12 cellular contexts compared by ENCODE assay signal in genomic region chr4:1767058-1767769, GRCh38. TPM values are rescaled to one million over a fixed set of nuclear protein-coding genes. Genes with fewer than 3 reads are reported as not detected.
DNase-seq lines count a peak whose midpoint lies in the region; ATAC-seq and TF ChIP-seq lines count a peak whose summit lies in the region.
"Had no signal": no experiment of that assay in that cellular context is flagged by ENCODE, and none has a peak within 500 bp of the region (broad histone marks: within the 10 kb centered on the region; RNA-seq: fewer than 3 reads in every experiment).

No MANE protein-coding gene starts in this region.

- peaks cover 10% of the 10 kb centered on the region for H3K4me1 ChIP-seq in testis

- H3K27me3 ChIP-seq in testis: no peaks in the 10 kb centered on the region

- peaks cover 13% of the 10 kb centered on the region for H3K4me1 Mint-ChIP-seq in activated T-cell treated with anti-CD3 and anti-CD28 coated beads, Interleukin-2, amount 50 U/mL, for 72 hours (ENCODE audit: low read depth)

- no peak overlapping the region for H3K27ac ChIP-seq in testis
- H3K27ac ChIP-seq: 22Rv1 had no signal

- H3K4me3 ChIP-seq in iPS-18c (ENCODE audit: insufficient read depth, low read depth, low read length) (peak overlapping the region; percentile 21; the same call in 1 of the 2 replicates), testis (peak overlapping the region; percentile 41 to 47)

- H3K27me3 Mint-ChIP-seq in activated T-cell treated with anti-CD3 and anti-CD28 coated beads, Interleukin-2, amount 50 U/mL, for 72 hours (ENCODE audit: low read depth): peaks cover 5% of the 10 kb centered on the region

- ATAC-seq in activated T-cell treated with anti-CD3 and anti-CD28 coated beads, Interleukin-2, amount 50 U/mL, for 72 hours (replicated peaks in 1 of 2): peak; percentile 11 to 20
- ATAC-seq in HG03175 (IDR thresholded peaks at IDR 0.05; ENCODE audit: unreplicated experiment): no peak

- no peak overlapping the region for H3K4me3 Mint-ChIP-seq in activated T-cell treated with anti-CD3 and anti-CD28 coated beads, Interleukin-2, amount 50 U/mL, for 72 hours

- peak; percentile 63 for DNase-seq in DMS 273 (lab: John Stamatoyannopoulos, UW; ENCODE audit: unreplicated experiment)
- DNase-seq in DMS 273 treated with DMSO at 0.1 percent for 48 hours (lab: John Stamatoyannopoulos, UW): no peak
- DNase-seq in activated T-cell treated with anti-CD3 and anti-CD28 coated beads, Interleukin-2, amount 50 U/mL, for 72 hours: no peak
- DNase-seq in testis: no peak
- DNase-seq in HPDE6-E6E7 (ENCODE audit: extremely low spot score): no peak
- DNase-seq in stimulated activated CD4-positive, alpha-beta T cell treated with anti-CD3 and anti-CD28 coated beads, Interleukin-15, amount 100 ng/mL, for 24 hours: no peak
- DNase-seq: NK-92 treated with Interleukin-12 subunit alpha and Interleukin-12 subunit beta, amount 100 ng/mL, for 24 hours had no signal

- WGBS in testis, 2 donors: 1% methylated on average over 65 of the region's 84 CpGs; no CpG with 5 or more reads in 1 of the 2 donors

- intact Hi-C loops in testis (cut with DNase I; ENCODE audit: low total_unique reads): no loop called here

- no peak for TF ChIP-seq POLR2A in testis (IDR thresholded peaks at IDR 0.05)

- H3K36me3 ChIP-seq in testis (ENCODE audit: low read depth, missing control alignments): no peaks in the 10 kb centered on the region

- H3K27ac Mint-ChIP-seq in activated T-cell treated with anti-CD3 and anti-CD28 coated beads, Interleukin-2, amount 50 U/mL, for 72 hours: no peak overlapping the region
- H3K27ac Mint-ChIP-seq: activated naive CD8-positive, alpha-beta T cell; mesothelial cell of epicardium had no signal

- H3K9me3 ChIP-seq in iPS-18c (ENCODE audit: control insufficient read depth, insufficient read depth, low read length) (no peaks in the 10 kb centered on the region), testis (no peaks in the 10 kb centered on the region)

- TF ChIP-seq CTCF in testis (IDR thresholded peaks at IDR 0.05): no peak

- H3K36me3 Mint-ChIP-seq in activated T-cell treated with anti-CD3 and anti-CD28 coated beads, Interleukin-2, amount 50 U/mL, for 72 hours (ENCODE audit: insufficient read depth in 2 of 2): no peaks in the 10 kb centered on the region
- H3K36me3 Mint-ChIP-seq: activated naive CD8-positive, alpha-beta T cell; mesothelial cell of epicardium had no signal

- no peaks in the 10 kb centered on the region for H3K9me3 Mint-ChIP-seq in activated T-cell treated with anti-CD3 and anti-CD28 coated beads, Interleukin-2, amount 50 U/mL, for 72 hours
- H3K9me3 Mint-ChIP-seq: mesothelial cell of epicardium had no signal

RNA-seq across cellular contexts. Expression of gene FGFR3, which starts 25.9 kb away (rescaled TPM):
- total RNA-seq in activated T-cell treated with anti-CD3 and anti-CD28 coated beads, Interleukin-2, amount 50 U/mL, for 72 hours: under 1 TPM in 1 of 2 donors, not detected in 1; 0.36 TPM
- 10 to 100 TPM; 79.6 to 93.7 TPM for total RNA-seq in testis
- polyA plus RNA-seq in testis (ENCODE audit: insufficient read depth, low read depth, low replicate concordance): 39.2 TPM

RNA-seq across cellular contexts. Expression of gene TACC3, which starts 45.9 kb away (rescaled TPM):
- total RNA-seq in activated T-cell treated with anti-CD3 and anti-CD28 coated beads, Interleukin-2, amount 50 U/mL, for 72 hours: 100 to 1,000 TPM; 172 to 206 TPM
- total RNA-seq in testis: 100 to 1,000 TPM in 1 of 2 donors, 10 to 100 TPM in 1; 82.9 to 112 TPM
- 158 TPM for polyA plus RNA-seq in testis (ENCODE audit: insufficient read depth, low read depth, low replicate concordance)

RNA-seq across cellular contexts. Expression of gene TMEM129, which starts 46.1 kb away (rescaled TPM):
- total RNA-seq in activated T-cell treated with anti-CD3 and anti-CD28 coated beads, Interleukin-2, amount 50 U/mL, for 72 hours: 10 to 100 TPM; 20.4 to 22.1 TPM
- total RNA-seq in testis: 10 to 100 TPM; 76.1 to 76.4 TPM
- 34.0 TPM for polyA plus RNA-seq in testis (ENCODE audit: insufficient read depth, low read depth, low replicate concordance)

RNA-seq across cellular contexts. Expression of gene SLBP, which starts 55.1 kb away (rescaled TPM):
- total RNA-seq in activated T-cell treated with anti-CD3 and anti-CD28 coated beads, Interleukin-2, amount 50 U/mL, for 72 hours: 10 to 100 TPM; 56.4 to 63.1 TPM
- 100 to 1,000 TPM; 137 to 173 TPM for total RNA-seq in testis
- polyA plus RNA-seq in testis (ENCODE audit: insufficient read depth, low read depth, low replicate concordance): 118 TPM

Comparison
In these comparisons a context has a peak if more than half of its experiments do, and no peak if none do; other contexts are left out.
1. RNA of gene FGFR3, which starts 25.9 kb away (total RNA-seq): 79.6 to 93.7 TPM in testis; 0.36 TPM in activated T-cell treated with anti-CD3 and anti-CD28 coated beads, Interleukin-2, amount 50 U/mL, for 72 hours; every median in the first group is over 10 times any median in the second.